ENCODE assay signal across 17 cellular contexts in genomic region chr3:186702451-186702850, GRCh38. TPM values are rescaled to one million over a fixed set of nuclear protein-coding genes. Genes with fewer than 3 reads are reported as not detected.
"Had no signal": no experiment of that assay in that cellular context is flagged by ENCODE, and none has a peak within 500 bp of the region (broad histone marks: within the 10 kb centered on the region; RNA-seq: fewer than 3 reads in every experiment).

No MANE protein-coding gene starts in this region.

RNA-seq across cellular contexts. Expression of gene KNG1, which starts 14.7 kb away (rescaled TPM):
- total RNA-seq: kidney epithelial cell; left lung; lower leg skin; lower lobe of right lung; lung microvascular endothelial cell; mammary epithelial cell; mesenteric fat pad; mesothelial cell of epicardium; myocyte; naive thymus-derived CD4-positive, alpha-beta T cell had no signal
- polyA plus RNA-seq: immature natural killer cell; mammary epithelial cell; naive thymus-derived CD4-positive, alpha-beta T cell had no signal

RNA-seq across cellular contexts. Expression of gene HRG, which starts 36.6 kb away (rescaled TPM):
- total RNA-seq: left colon; left lung; left ventricle myocardium inferior; left ventricle myocardium superior; lower lobe of right lung; lung microvascular endothelial cell; mesenteric fat pad; mesothelial cell of epicardium; mononuclear cell; mucosa of descending colon; myocyte; naive thymus-derived CD4-positive, alpha-beta T cell had no signal
- polyA plus RNA-seq: immature natural killer cell; lung; naive thymus-derived CD4-positive, alpha-beta T cell had no signal
